3 cellular contexts compared by ENCODE assay signal in the genomic region with DNA sequence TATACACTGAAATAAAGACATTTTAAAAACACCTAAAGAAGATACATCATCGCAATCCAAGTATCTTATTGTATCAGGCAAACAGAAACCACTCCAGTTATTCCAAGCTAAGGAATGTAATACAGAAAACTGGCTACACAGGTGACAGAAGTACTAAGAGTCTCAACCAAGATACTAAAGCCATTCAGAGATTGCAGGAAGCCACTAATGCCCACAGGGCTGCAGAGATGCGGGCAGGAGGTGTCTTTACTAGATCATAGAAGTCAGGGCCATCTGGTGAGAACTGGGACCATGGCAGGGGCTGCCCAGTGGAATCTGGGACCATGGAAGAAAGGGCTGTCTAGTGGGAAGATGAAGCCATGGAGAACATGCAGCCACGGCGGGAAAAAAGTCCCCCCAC.
"Had no signal": no experiment of that assay in that cellular context is flagged by ENCODE, and none has a peak within 500 bp of the region (broad histone marks: within the 10 kb centered on the region; RNA-seq: fewer than 3 reads in every experiment).

No MANE protein-coding gene starts in this region.

- DNase-seq: GDM1, GF-D8 had no signal

- H3K4me3 ChIP-seq: GM12878 had no signal
